ENCODE assay signal across 18 cellular contexts in the genomic region with DNA sequence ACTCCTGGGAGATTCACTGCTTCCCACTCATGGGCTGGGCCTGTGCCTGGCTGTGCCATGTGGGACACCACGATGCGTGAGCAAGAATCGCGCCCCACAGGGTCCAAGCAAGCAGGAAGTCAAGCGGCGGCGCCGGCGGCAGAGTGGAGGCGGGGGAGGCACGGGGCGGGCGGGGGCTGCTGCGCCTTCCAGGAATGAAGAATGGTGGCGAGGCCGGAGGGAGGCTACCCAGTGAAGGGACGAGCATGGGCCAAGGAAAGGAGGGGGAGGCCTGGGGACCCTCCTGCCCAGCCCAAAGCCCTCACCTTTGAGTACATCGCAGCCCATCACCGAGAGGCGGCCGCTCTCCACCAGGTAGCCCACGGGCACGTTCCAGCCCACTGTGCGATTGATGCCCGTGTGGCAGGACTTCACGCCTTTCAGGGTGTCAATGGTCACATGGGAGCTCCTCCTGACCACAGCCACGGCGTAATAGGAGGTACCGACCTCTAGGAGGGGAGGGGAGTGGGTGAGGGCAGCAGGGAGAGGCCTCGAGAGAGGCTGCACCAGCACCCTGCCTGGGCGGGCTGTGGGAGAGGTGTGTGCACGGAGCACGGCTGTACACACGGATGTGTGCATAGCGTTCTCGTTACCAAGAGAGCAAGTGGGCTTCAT. TPM values are rescaled to one million over a fixed set of nuclear protein-coding genes. Genes with fewer than 3 reads are reported as not detected.
DNase-seq lines count a peak whose midpoint lies in the region; ATAC-seq, FAIRE-seq and TF ChIP-seq lines count a peak whose summit lies in the region.
"Had no signal": no experiment of that assay in that cellular context is flagged by ENCODE, and none has a peak within 500 bp of the region (broad histone marks: within the 10 kb centered on the region; RNA-seq: fewer than 3 reads in every experiment).

No MANE protein-coding gene starts in this region.

- peak; percentile 87 for DNase-seq in DMS53 (lab: John Stamatoyannopoulos, UW)
- no peak for DNase-seq in DMS53 treated with DMSO at 0.1 percent for 48 hours (lab: John Stamatoyannopoulos, UW; ENCODE audit: unreplicated experiment)
- DNase-seq in OCI-LY7 (ENCODE audit: low spot score): no peak
- DNase-seq in mesenteric fat pad (ENCODE audit: low spot score): peak; percentile 84
- no peak for DNase-seq in sigmoid colon
- no peak for DNase-seq in GM10248 (ENCODE audit: extremely low spot score)
- no peak for DNase-seq in small intestine
- DNase-seq: 8988T; activated CD8-positive, alpha-beta memory T cell treated with anti-CD3 and anti-CD28 coated beads for 24 hours; DND-41; foreskin keratinocyte; kidney; NCI-H1436 treated with DMSO at 0.1 percent for 48 hours; nephron progenitor cell; OCI-M1; transverse colon had no signal

- H3K4me3 ChIP-seq in OCI-LY7 (ENCODE audit: low read depth, low read length, poor library complexity, severe bottlenecking) (peak overlapping the region; percentile 56), sigmoid colon (no peak overlapping the region), small intestine (ENCODE audit: low read depth in 1 of 2, low read length in 2 of 2) (no peak overlapping the region)
- H3K4me3 ChIP-seq: transverse colon had no signal

- no peaks in the 10 kb centered on the region for H4K20me1 ChIP-seq in OCI-LY7 (ENCODE audit: insufficient read depth, low read length)

- no peak for TF ChIP-seq POLR2A in sigmoid colon (IDR thresholded peaks at IDR 0.05)

- H2AFZ ChIP-seq in OCI-LY7 (ENCODE audit: low read length): peak overlapping the region; percentile 75; the same call in 1 of the 2 replicates

- peak overlapping the region; percentile 56 for H3K27ac ChIP-seq in OCI-LY7 (ENCODE audit: low read depth, low read length, poor library complexity, severe bottlenecking)
- no peak overlapping the region for H3K27ac ChIP-seq in sigmoid colon
- no peak overlapping the region for H3K27ac ChIP-seq in small intestine (ENCODE audit: low read depth in 1 of 2, low read length in 1 of 2)
- H3K27ac ChIP-seq: foreskin keratinocyte, transverse colon had no signal

- ATAC-seq in GM18867 (IDR thresholded peaks at IDR 0.05; ENCODE audit: unreplicated experiment): peak; percentile 13
- ATAC-seq: foreskin keratinocyte had no signal

- H3K27me3 ChIP-seq in sigmoid colon: peaks cover 0 to 27% (median 2%) of the 10 kb centered on the region in 3 donors
- H3K27me3 ChIP-seq in small intestine (ENCODE audit: control insufficient read depth in 2 of 2, insufficient read depth in 2 of 2, low read length in 2 of 2): no peaks in the 10 kb centered on the region

- H3K4me1 ChIP-seq in OCI-LY7 (ENCODE audit: insufficient read depth, low read length, poor library complexity, severe bottlenecking) (peaks cover 36% of the 10 kb centered on the region), sigmoid colon (peaks cover 0 to 6% (median 6%) of the 10 kb centered on the region in 4 donors), small intestine (ENCODE audit: control insufficient read depth in 2 of 2, insufficient read depth in 1 of 2, low read depth in 1 of 2, low read length in 1 of 2) (peaks cover under 1 to 2% of the 10 kb centered on the region in 2 donors)
- H3K4me1 ChIP-seq: foreskin keratinocyte had no signal

- POLR2A ChIA-PET in OCI-LY7 (lab: Charles Lee) (no interaction called here), GM10248 (lab: Yijun Ruan, JAX) (no interaction called here)

- no peaks in the 10 kb centered on the region for H3K79me2 ChIP-seq in OCI-LY7 (ENCODE audit: insufficient read depth, low read depth, low read length)

- TF ChIP-seq CTCF in OCI-LY7 (conservative IDR thresholded peaks at IDR 0.05; ENCODE audit: low read length): no peak
- TF ChIP-seq CTCF in sigmoid colon (IDR thresholded peaks at IDR 0.05): no peak
- TF ChIP-seq CTCF in GM10248 (IDR thresholded peaks at IDR 0.05; ENCODE audit: control extremely low read depth, extremely low read depth, low read depth, missing control alignments): no peak

- 81 to 89% methylated on average over 36 of the region's 36 CpGs for WGBS in sigmoid colon, 2 donors
- WGBS in small intestine, 3 donors: 74 to 87% (median 79%) methylated on average over 27 to 36 of the region's 36 CpGs

- TF ChIP-seq EP300 in sigmoid colon (IDR thresholded peaks at IDR 0.05): no peak

- CTCF ChIA-PET in OCI-LY7 (lab: Charles Lee; ENCODE audit: unreplicated experiment) (no interaction called here), GM10248 (lab: Yijun Ruan, JAX) (interaction anchor here (1.4 to 2.9 kb wide), 4 partner anchors 7 to 21 kb away, joined by 3 to 12 read pairs (median 9); no protein-coding TSS in a partner anchor)

- H3K4me2 ChIP-seq in OCI-LY7 (ENCODE audit: low read length): peak overlapping the region; percentile 90

- H3K36me3 ChIP-seq in OCI-LY7 (ENCODE audit: insufficient read depth, low read length): no peaks in the 10 kb centered on the region
- no peaks in the 10 kb centered on the region for H3K36me3 ChIP-seq in sigmoid colon
- no peaks in the 10 kb centered on the region for H3K36me3 ChIP-seq in small intestine (ENCODE audit: control insufficient read depth in 2 of 2, insufficient read depth in 2 of 2, low read length in 2 of 2)
- H3K36me3 ChIP-seq: transverse colon had no signal

- no peak for FAIRE-seq in small intestine (lab: Jason Lieb, UNC)
- FAIRE-seq: HTR-8/SVneo, kidney had no signal

- H3K9me2 ChIP-seq in OCI-LY7 (ENCODE audit: insufficient read depth, low read length): no peaks in the 10 kb centered on the region

- H3K9me3 ChIP-seq in OCI-LY7 (ENCODE audit: low read length): no peaks in the 10 kb centered on the region
- no peaks in the 10 kb centered on the region for H3K9me3 ChIP-seq in sigmoid colon
- no peaks in the 10 kb centered on the region for H3K9me3 ChIP-seq in small intestine (ENCODE audit: control insufficient read depth, low read depth)
- H3K9me3 ChIP-seq: transverse colon had no signal

- BruUV-seq in OCI-LY7 (replicated peaks; lab: Mats Ljungman, UMichigan): no TSS peak

- intact Hi-C loops in OCI-LY7 (cut with micrococcal nuclease; ENCODE audit: unreplicated experiment): loop anchor here (1.0 kb wide), 1 partner anchor 22 kb away; no protein-coding TSS in a partner anchor
- intact Hi-C loops in sigmoid colon (cut with DNase I): no loop called here

RNA-seq across cellular contexts. Expression of a gene that starts 5.5 kb away (rescaled TPM):
- 7.4 and 9.6 TPM in 2 replicates for total RNA-seq in OCI-LY7 (2014; rRNA removed; shearing (Covaris generic))
- total RNA-seq in OCI-LY7 (2022): 13.8 and 14.6 TPM in 2 replicates
- 28.2 TPM for total RNA-seq in mesenteric fat pad
- 1 to 10 TPM; 2.6 to 6.1 (median 3.1) TPM for total RNA-seq in sigmoid colon
- 1 to 10 TPM in 2 of 3 donors, under 1 TPM in 1; 0.92 to 9.6 (median 1.8) TPM for polyA plus RNA-seq in sigmoid colon
- 1 to 10 TPM; 6.5 to 9.8 (median 7.0) TPM for polyA plus RNA-seq in small intestine

RNA-seq across cellular contexts. Expression of a gene that starts 55.5 kb away (rescaled TPM):
- not detected in 2 replicates for total RNA-seq in OCI-LY7 (2014; rRNA removed; shearing (Covaris generic))
- total RNA-seq in OCI-LY7 (2022) (0.42 TPM in 1 of 2 replicates, not detected in the other), mesenteric fat pad (10.2 TPM), sigmoid colon (10 to 100 TPM in 2 of 4 donors, 1 to 10 TPM in 2; 8.6 to 26.3 (median 10.5) TPM)
- polyA plus RNA-seq in sigmoid colon (10 to 100 TPM; 23.4 to 60.8 (median 42.0) TPM), small intestine (1 to 10 TPM; 1.1 to 3.6 (median 2.3) TPM)

Comparison
In these comparisons a context has a peak if more than half of its experiments do, and no peak if none do; other contexts are left out.
1. DNase-seq: peak in DMS53 (single experiment) and mesenteric fat pad (single experiment); none in DMS53 treated with DMSO at 0.1 percent for 48 hours (single experiment), OCI-LY7 (single experiment), sigmoid colon (single experiment), GM10248 (single experiment) and small intestine (single experiment).